15 cellular contexts compared by ENCODE assay signal in genomic region chr11:115425243-115425642, GRCh38.
DNase-seq lines count a peak whose midpoint lies in the region; ATAC-seq, FAIRE-seq and TF ChIP-seq lines count a peak whose summit lies in the region.
"Had no signal": no experiment of that assay in that cellular context is flagged by ENCODE, and none has a peak within 500 bp of the region (broad histone marks: within the 10 kb centered on the region; RNA-seq: fewer than 3 reads in every experiment).

No MANE protein-coding gene starts in this region.

- DNase-seq in NCI-H510A treated with DMSO at 0.1 percent for 48 hours (lab: John Stamatoyannopoulos, UW) (peak; percentile 22), NCI-H510A (lab: John Stamatoyannopoulos, UW) (no peak), NCI-H1092 treated with DMSO at 0.1 percent for 48 hours (lab: John Stamatoyannopoulos, UW) (peak; percentile 71), NCI-H524 treated with DMSO at 0.1 percent for 48 hours (lab: John Stamatoyannopoulos, UW) (peak; percentile 22), GM12892 (ENCODE audit: insufficient read length) (no peak)
- DNase-seq: DND-41, HCEC 1CT, MV-4-11, NCI-H187 treated with DMSO at 0.1 percent for 48 hours, T-cell, T-helper 9 cell had no signal

- no peak for TF ChIP-seq POLR2A in GM12892 (IDR thresholded peaks at IDR 0.05; ENCODE audit: low read depth, low read length)

- FAIRE-seq in islet of Langerhans (lab: Jason Lieb, UNC): peak; percentile 53
- no peak for FAIRE-seq in GM12892 (lab: Jason Lieb, UNC)
- FAIRE-seq: G401.6 had no signal

- ATAC-seq in GM21717 (IDR thresholded peaks at IDR 0.05; ENCODE audit: unreplicated experiment): no peak
- ATAC-seq: Panc1, T-cell had no signal

Comparison
In these comparisons a context has a peak if more than half of its experiments do, and no peak if none do; other contexts are left out.
1. DNase-seq: peak in NCI-H510A treated with DMSO at 0.1 percent for 48 hours (single experiment), NCI-H1092 treated with DMSO at 0.1 percent for 48 hours (single experiment) and NCI-H524 treated with DMSO at 0.1 percent for 48 hours (single experiment); none in NCI-H510A (single experiment) and GM12892 (single experiment).